ENCODE assay signal across 10 cellular contexts in genomic region chr12:31588976-31589375, GRCh38. TPM values are rescaled to one million over a fixed set of nuclear protein-coding genes. Genes with fewer than 3 reads are reported as not detected.
DNase-seq lines count a peak whose midpoint lies in the region; ATAC-seq, FAIRE-seq and TF ChIP-seq lines count a peak whose summit lies in the region.
"Had no signal": no experiment of that assay in that cellular context is flagged by ENCODE, and none has a peak within 500 bp of the region (broad histone marks: within the 10 kb centered on the region; RNA-seq: fewer than 3 reads in every experiment).

No MANE protein-coding gene starts in this region.

- peak overlapping the region; percentile 86 to 97 for H3K27ac ChIP-seq in A549
- H3K27ac ChIP-seq in brain microvascular endothelial cell, result peak overlapping the region; percentile 92
- peak overlapping the region in 1 of 2 donors; percentile 49 for H3K27ac ChIP-seq in aorta (ENCODE audit: low read depth in 1 of 2, low read length in 2 of 2)
- H3K27ac ChIP-seq: HL-60 had no signal

- H3K4me2 ChIP-seq in A549, result peak overlapping the region; percentile 85

- H3K4me3 ChIP-seq in A549 (peak overlapping the region; percentile 60), brain microvascular endothelial cell (ENCODE audit: low read depth, low read length) (peak overlapping the region; percentile 82), aorta (ENCODE audit: low read length in 2 of 2) (peak overlapping the region in 1 of 2 donors; percentile 99)

- no peak for TF ChIP-seq RAD21 in A549 (conservative IDR thresholded peaks at IDR 0.05 in 1 of 2, IDR thresholded peaks at IDR 0.05 in 1 of 2)

- in situ Hi-C loops in brain microvascular endothelial cell (cut with HindIII; ENCODE audit: low pct_ligation_motif_present, low sequenced_read_pairs), result no loop called here

- TF ChIP-seq CTCF in A549 (IDR thresholded peaks at IDR 0.05) (no peak), brain microvascular endothelial cell (IDR thresholded peaks at IDR 0.05; ENCODE audit: low read depth, low read length, missing control alignments) (no peak), GM10248 (IDR thresholded peaks at IDR 0.05; ENCODE audit: control extremely low read depth, extremely low read depth, low read depth, missing control alignments) (no peak)

- peaks cover 6% of the 10 kb centered on the region for H3K9me3 Mint-ChIP-seq in memory B cell

- H3K9me3 ChIP-seq in A549, result no peaks in the 10 kb centered on the region
- no peaks in the 10 kb centered on the region for H3K9me3 ChIP-seq in aorta (ENCODE audit: control insufficient read depth, low read length)

- intact Hi-C loops in aorta (cut with DNase I), result loop anchor here in 1 of 2 donors (10.0 kb wide), 1 partner anchor 84 kb away; no protein-coding TSS in a partner anchor

- peaks cover 47% of the 10 kb centered on the region for H3K4me1 Mint-ChIP-seq in memory B cell

- CTCF ChIA-PET in A549 (lab: Yijun Ruan, JAX), result interaction anchor here (2.1 to 3.4 kb wide), 2 partner anchors 10 to 185 kb away, joined by 7 to 21 read pairs; no protein-coding TSS in a partner anchor
- CTCF ChIA-PET in GM10248 (lab: Yijun Ruan, JAX), result no interaction called here

- peaks cover 21% of the 10 kb centered on the region for H3K36me3 Mint-ChIP-seq in memory B cell

- H3K27me3 ChIP-seq in brain microvascular endothelial cell (replicated peaks) (no peaks in the 10 kb centered on the region), aorta (ENCODE audit: control insufficient read depth in 1 of 2, insufficient read depth in 2 of 2, low read length in 1 of 2) (no peaks in the 10 kb centered on the region)

- 4% methylated on average over 3 of the region's 3 CpGs for WGBS in A549 (ENCODE audit: missing lambda C conversion rate)
- 9 to 11% methylated on average over 3 of the region's 3 CpGs for WGBS in aorta, 2 donors

- H3K4me1 ChIP-seq in A549 (peaks cover 44% of the 10 kb centered on the region), aorta (ENCODE audit: control insufficient read depth in 1 of 2, insufficient read depth in 2 of 2, low read length in 2 of 2) (no peaks in the 10 kb centered on the region)

- no peak for TF ChIP-seq POLR2A in A549 (IDR thresholded peaks at IDR 0.05; ENCODE audit: low read length)

- POLR2A ChIA-PET in A549 (lab: Yijun Ruan, JAX) (interaction anchor here (3.6 kb wide), 1 partner anchor 71 kb away, joined by 44 read pairs; no protein-coding TSS in a partner anchor), GM10248 (lab: Yijun Ruan, JAX) (no interaction called here)

- peak overlapping the region; percentile 96 for H3K27ac Mint-ChIP-seq in memory B cell
- H3K27ac Mint-ChIP-seq: activated CD8-positive, alpha-beta T cell treated with anti-CD3 and anti-CD28 coated beads, Interleukin-2, amount 10 ng/mL, durations not matched to agents 7 days and 5 days had no signal

- H3K4me3 Mint-ChIP-seq in memory B cell, result peak overlapping the region; percentile 96

- DNase-seq in A549 (ENCODE audit: low read depth in 1 of 2, low spot score in 1 of 2), result no peak
- peak; percentile 18 for DNase-seq in HCEC 1CT
- DNase-seq in brain microvascular endothelial cell, result no peak
- no peak for DNase-seq in memory B cell (ENCODE audit: low spot score in 2 of 2)
- DNase-seq in GM10248 (ENCODE audit: extremely low spot score), result no peak
- no peak for DNase-seq in stimulated activated CD4-positive, alpha-beta T cell treated with anti-CD3 and anti-CD28 coated beads, Interleukin-1b, Interleukin-23, amount 100 ng/mL, for 48 hours
- DNase-seq in aorta, result no peak

- H3K27me3 Mint-ChIP-seq in memory B cell, result no peaks in the 10 kb centered on the region

- H3K36me3 ChIP-seq in brain microvascular endothelial cell (replicated peaks), result peaks cover 4% of the 10 kb centered on the region
- H3K36me3 ChIP-seq in aorta (ENCODE audit: control insufficient read depth in 1 of 2, insufficient read depth in 2 of 2, low read length in 1 of 2), result no peaks in the 10 kb centered on the region

- no peak for TF ChIP-seq EP300 in A549 (IDR thresholded peaks at IDR 0.05)

- FAIRE-seq in A549 (lab: Jason Lieb, UNC), result no peak

- no peak for ATAC-seq in A549
- no peak for ATAC-seq in memory B cell (ENCODE audit: low read depth)
- no peak for ATAC-seq in GM18498 (IDR thresholded peaks at IDR 0.05; ENCODE audit: unreplicated experiment)
- ATAC-seq in aorta (ENCODE audit: low FRiP score), result no peak

TF ChIP-seq in A549, 52 proteins besides CTCF, POLR2A, EP300 and RAD21:
- TF ChIP-seq EHMT2 (IDR thresholded peaks at IDR 0.05; ENCODE audit: low read depth) (no peak), E2F6 (IDR thresholded peaks at IDR 0.05; ENCODE audit: borderline replicate concordance, low read depth) (no peak), RFX5 (IDR thresholded peaks at IDR 0.05) (no peak), EHF (CRISPR knock-in tag; IDR thresholded peaks at IDR 0.05) (no peak), CBX8 (IDR thresholded peaks at IDR 0.05) (no peak), ZFP36 (IDR thresholded peaks at IDR 0.05; ENCODE audit: borderline replicate concordance, partially characterized antibody) (no peak), USF2 (IDR thresholded peaks at IDR 0.05) (no peak), KDM1A (IDR thresholded peaks at IDR 0.05; ENCODE audit: low read depth) (no peak), ZSCAN20 (CRISPR knock-in tag; IDR thresholded peaks at IDR 0.05) (no peak), ZNF302 (CRISPR knock-in tag; IDR thresholded peaks at IDR 0.05) (no peak), HEYL (CRISPR knock-in tag; IDR thresholded peaks at IDR 0.05) (no peak), HOXB5 (CRISPR knock-in tag; IDR thresholded peaks at IDR 0.05) (no peak), CHD2 (IDR thresholded peaks at IDR 0.05; ENCODE audit: low read length, partially characterized antibody) (no peak), POLR2AphosphoS2 (conservative IDR thresholded peaks at IDR 0.05; ENCODE audit: low read length) (no peak), BHLHE40 (IDR thresholded peaks at IDR 0.05; ENCODE audit: low read depth, low read length) (no peak), KDM5A (IDR thresholded peaks at IDR 0.05) (no peak)

RNA-seq across cellular contexts. Expression of gene DENND5B, which starts 2.0 kb away (rescaled TPM):
- polyA plus RNA-seq in A549 (2011; rRNA removed) (55.2 and 63.2 TPM in 2 replicates), A549 (2017; fragmentation: RNase III; extraction: RNeasy Plus Mini Kit Qiagen cat#74134 plus additional on column Dnase treatment) (14.9 to 15.5 TPM (median 15.3 TPM) in 3 replicates), aorta (1 to 10 TPM; 3.1 to 5.6 TPM)
- 13.2 and 17.1 TPM in 2 replicates for polyA plus RNA-seq in A549 (2012; cell fraction: cytosol; rRNA removed)
- polyA plus RNA-seq in A549 (2012; cell fraction: nucleus; rRNA removed), result 6.7 and 9.5 TPM in 2 replicates
- polyA minus RNA-seq in A549 (2011; rRNA and poly(A)+ RNA removed), result 58.4 and 60.4 TPM in 2 replicates
- total RNA-seq in aorta, result 10 to 100 TPM; 19.7 to 22.5 TPM
